In genomic region chr18:34976899-34977786, GRCh38 we compare ENCODE assay signal across 8 cellular contexts.
DNase-seq lines count a peak whose midpoint lies in the region; ATAC-seq, FAIRE-seq and TF ChIP-seq lines count a peak whose summit lies in the region.

No MANE protein-coding gene starts in this region.

- H3K27ac ChIP-seq in upper lobe of right lung, result no peak overlapping the region

- peak overlapping the region; percentile 77 for H3K4me3 ChIP-seq in upper lobe of right lung

- TF ChIP-seq POLR2A in H54 (IDR thresholded peaks at IDR 0.05; ENCODE audit: low read depth, low read length), result no peak

- intact Hi-C loops in left cardiac atrium (cut with DNase I) (loop anchor here in 1 of 2 donors (10.0 kb wide), 1 partner anchor 92 kb away; no protein-coding TSS in a partner anchor), posterior vena cava (cut with DNase I) (loop anchor here in 1 of 2 donors (10.0 kb wide), 1 partner anchor 112 kb away; no protein-coding TSS in a partner anchor), upper lobe of right lung (cut with DNase I) (no loop called here)

- no peak overlapping the region for H3K27ac Mint-ChIP-seq in activated naive CD8-positive, alpha-beta T cell treated with anti-CD3 and anti-CD28 coated beads for 36 hours

- peaks cover 3% of the 10 kb centered on the region for H3K36me3 Mint-ChIP-seq in activated naive CD8-positive, alpha-beta T cell treated with anti-CD3 and anti-CD28 coated beads for 36 hours

- no peaks in the 10 kb centered on the region for H3K9me3 ChIP-seq in upper lobe of right lung

- FAIRE-seq in H54 (lab: Jason Lieb, UNC), result no peak

- no peak for TF ChIP-seq CTCF in upper lobe of right lung (IDR thresholded peaks at IDR 0.05)

- ATAC-seq in SK-N-SH treated with all-trans-retinoic acid at 6 μM for 48 hours (peak; percentile 55), left cardiac atrium (peak; percentile 80 to 85), upper lobe of right lung (peak; percentile 79)

- H3K36me3 ChIP-seq in upper lobe of right lung, result no peaks in the 10 kb centered on the region

- H3K4me1 Mint-ChIP-seq in activated naive CD8-positive, alpha-beta T cell treated with anti-CD3 and anti-CD28 coated beads for 36 hours, result peaks cover 40% of the 10 kb centered on the region

- DNase-seq in DMS53 treated with DMSO at 0.1 percent for 48 hours (lab: John Stamatoyannopoulos, UW; ENCODE audit: unreplicated experiment) (peak; percentile 38), H54 (ENCODE audit: insufficient read length, low spot score) (peak; percentile 11), M059J (ENCODE audit: low read depth) (peak; percentile 49), left cardiac atrium (peak; percentile 82), posterior vena cava (ENCODE audit: low spot score) (peak; percentile 90), upper lobe of right lung (peak; percentile 88)
- peak; percentile 83 for DNase-seq in activated naive CD8-positive, alpha-beta T cell treated with anti-CD3 and anti-CD28 coated beads for 36 hours

- H3K9me3 Mint-ChIP-seq in activated naive CD8-positive, alpha-beta T cell treated with anti-CD3 and anti-CD28 coated beads for 36 hours, result peaks cover 8% of the 10 kb centered on the region

- no peaks in the 10 kb centered on the region for H3K27me3 ChIP-seq in upper lobe of right lung

- H3K4me3 Mint-ChIP-seq in activated naive CD8-positive, alpha-beta T cell treated with anti-CD3 and anti-CD28 coated beads for 36 hours, result peak overlapping the region; percentile 88

- H3K27me3 Mint-ChIP-seq in activated naive CD8-positive, alpha-beta T cell treated with anti-CD3 and anti-CD28 coated beads for 36 hours, result no peaks in the 10 kb centered on the region

- peaks cover 5% of the 10 kb centered on the region for H3K4me1 ChIP-seq in upper lobe of right lung

TF ChIP-seq in SK-N-SH treated with all-trans-retinoic acid at 6 μM for 48 hours, 23 proteins besides CTCF, POLR2A, EP300 and RAD21:
- peak; percentile 97 for TF ChIP-seq SNAI2 (CRISPR knock-in tag; IDR thresholded peaks at IDR 0.05)
- no peak for TF ChIP-seq PATZ1 (CRISPR knock-in tag; IDR thresholded peaks at IDR 0.05; ENCODE audit: borderline replicate concordance)
- no peak for TF ChIP-seq POU6F1 (CRISPR knock-in tag; IDR thresholded peaks at IDR 0.05; ENCODE audit: borderline replicate concordance, low read depth)

Comparison
In these comparisons a context has a peak if more than half of its experiments do, and no peak if none do; other contexts are left out.
1. DNase-seq: peak in every context shown above with its lines; median percentile 90 in posterior vena cava; 88 in upper lobe of right lung; 83 in activated naive CD8-positive, alpha-beta T cell treated with anti-CD3 and anti-CD28 coated beads for 36 hours; 82 in left cardiac atrium; 49 in M059J; 38 in DMS53 treated with DMSO at 0.1 percent for 48 hours; 11 in H54.